Comparison of ENCODE assay signal across 7 cellular contexts in the genomic region with DNA sequence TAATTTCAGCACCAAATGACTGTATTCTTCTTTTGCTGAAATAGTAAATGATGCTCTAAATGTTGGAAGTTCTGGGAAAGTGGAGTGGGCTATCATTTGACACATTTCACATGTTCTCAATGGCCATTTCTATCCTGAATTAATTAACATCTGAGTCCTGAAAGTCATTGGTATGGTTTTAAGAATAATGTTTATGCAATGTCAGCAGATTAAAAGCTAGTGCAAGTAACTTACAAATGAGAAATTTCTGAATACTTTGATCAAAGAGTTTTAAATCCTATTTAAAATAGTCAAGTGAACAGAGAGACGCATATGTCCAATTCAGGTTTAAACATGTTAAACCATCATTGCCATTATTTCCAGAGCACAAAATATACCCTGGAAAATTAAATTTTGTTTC.
"Had no signal": no experiment of that assay in that cellular context is flagged by ENCODE, and none has a peak within 500 bp of the region (broad histone marks: within the 10 kb centered on the region; RNA-seq: fewer than 3 reads in every experiment).

No MANE protein-coding gene starts in this region.

- H2AFZ ChIP-seq: GM23248 had no signal

- H3K4me3 ChIP-seq: GM23248 had no signal

- DNase-seq: GM23248, GOT3, H9, HCEC 1CT, Kasumi-1, KG1 had no signal

- H3K9ac ChIP-seq: GM23248 had no signal

- H3K27ac ChIP-seq: GM23248 had no signal

- FAIRE-seq: H54 had no signal
